ENCODE assay signal across 10 cellular contexts in the genomic region with DNA sequence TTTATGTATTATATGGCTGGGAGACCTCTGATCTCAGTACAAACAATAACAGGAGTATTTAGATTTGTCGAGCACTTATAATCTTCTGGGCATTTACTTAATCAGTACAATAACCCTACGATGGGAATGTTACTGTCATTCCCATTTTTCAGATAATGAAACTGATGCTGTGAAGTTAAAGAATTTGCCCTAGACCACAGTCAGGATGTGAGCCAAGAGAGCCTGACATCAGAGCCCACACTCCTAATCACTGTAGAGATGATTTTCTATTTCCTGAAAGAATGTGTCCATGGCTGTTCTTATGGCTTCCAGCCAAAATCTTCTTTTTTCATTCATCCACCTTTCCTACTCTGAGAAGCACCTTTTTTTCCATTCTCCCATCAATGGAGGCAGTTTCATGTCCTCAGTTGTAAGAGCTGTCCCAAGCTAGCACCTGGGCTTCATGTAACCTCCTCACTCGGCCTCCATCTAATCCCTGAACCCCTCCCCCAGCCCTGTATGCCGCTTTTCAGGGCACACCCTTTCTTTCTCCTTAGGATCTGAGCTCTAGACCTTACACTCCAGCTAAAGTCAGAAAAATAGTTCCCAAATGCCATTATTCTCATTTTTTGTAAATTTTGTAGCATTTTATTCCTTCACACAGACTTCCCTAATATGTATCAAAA. TPM values are rescaled to one million over a fixed set of nuclear protein-coding genes. Genes with fewer than 3 reads are reported as not detected.
DNase-seq lines count a peak whose midpoint lies in the region; ATAC-seq and TF ChIP-seq lines count a peak whose summit lies in the region.
"Had no signal": no experiment of that assay in that cellular context is flagged by ENCODE, and none has a peak within 500 bp of the region (broad histone marks: within the 10 kb centered on the region; RNA-seq: fewer than 3 reads in every experiment).

No MANE protein-coding gene starts in this region.

- H3K9me3 Mint-ChIP-seq in neural progenitor cell: no peaks in the 10 kb centered on the region
- H3K9me3 Mint-ChIP-seq: activated CD4-positive, alpha-beta T cell treated with anti-CD3 and anti-CD28 coated beads, Interleukin-2, amount 10 ng/mL, durations not matched to agents 7 days and 5 days had no signal

- no peaks in the 10 kb centered on the region for H3K79me2 ChIP-seq in Loucy (ENCODE audit: insufficient read depth, low read length)
- no peaks in the 10 kb centered on the region for H3K79me2 ChIP-seq in neural progenitor cell (ENCODE audit: low read depth)

- H3K27me3 ChIP-seq in BE2C: peaks cover 30% of the 10 kb centered on the region
- no peaks in the 10 kb centered on the region for H3K27me3 ChIP-seq in Loucy (ENCODE audit: insufficient read depth, low read length, poor library complexity, severe bottlenecking)
- no peaks in the 10 kb centered on the region for H3K27me3 ChIP-seq in neural progenitor cell

- H3K4me3 ChIP-seq in BE2C (ENCODE audit: low read depth, low read length) (peak overlapping the region; percentile 32; the same call in 1 of the 2 replicates), Loucy (ENCODE audit: low read length, poor library complexity, severe bottlenecking) (peak overlapping the region; percentile 72), neural progenitor cell (no peak overlapping the region)

- H3K36me3 ChIP-seq in BE2C (no peaks in the 10 kb centered on the region), Loucy (ENCODE audit: insufficient read depth, low read length) (no peaks in the 10 kb centered on the region), neural progenitor cell (no peaks in the 10 kb centered on the region)

- peaks cover 2% of the 10 kb centered on the region for H3K27me3 Mint-ChIP-seq in neural progenitor cell (ENCODE audit: insufficient read depth, low read depth)

- no peaks in the 10 kb centered on the region for H3K36me3 Mint-ChIP-seq in neural progenitor cell

- TF ChIP-seq CTCF in BE2C (IDR thresholded peaks at IDR 0.05; ENCODE audit: low read depth, low read length) (no peak), Loucy (conservative IDR thresholded peaks at IDR 0.05; ENCODE audit: low read length) (no peak), neural progenitor cell (IDR thresholded peaks at IDR 0.05) (no peak)

- ATAC-seq in HG02870 (IDR thresholded peaks at IDR 0.05; ENCODE audit: unreplicated experiment): no peak

- no peaks in the 10 kb centered on the region for H3K9me2 ChIP-seq in Loucy (replicated peaks; ENCODE audit: low read depth, low read length)

- H3K27ac Mint-ChIP-seq in neural progenitor cell: no peak overlapping the region

- peak overlapping the region; percentile 79 for H3K4me2 ChIP-seq in Loucy (ENCODE audit: low read depth, low read length, poor library complexity, severe bottlenecking)
- no peak overlapping the region for H3K4me2 ChIP-seq in neural progenitor cell

- DNase-seq in BE2C (no peak), dermis blood vessel endothelial cell (peak; percentile 69), neural progenitor cell (ENCODE audit: low spot score) (no peak), hippocampal formation (lab: John Stamatoyannopoulos, UW) (no peak), MV-4-11 (lab: John Stamatoyannopoulos, UW) (no peak), GDM1 (lab: John Stamatoyannopoulos, UW) (no peak)
- DNase-seq: activated CD4-positive, alpha-beta T cell treated with anti-CD3 and anti-CD28 coated beads, Interleukin-2, amount 10 ng/mL, durations not matched to agents 7 days and 5 days; NCI-H2081 treated with DMSO at 0.1 percent for 48 hours had no signal

- H3K4me3 Mint-ChIP-seq in neural progenitor cell: no peak overlapping the region

- peaks cover 11% of the 10 kb centered on the region for H3K4me1 Mint-ChIP-seq in neural progenitor cell

- H3K27ac ChIP-seq in neural progenitor cell: no peak overlapping the region

- H3K4me1 ChIP-seq in BE2C (no peaks in the 10 kb centered on the region), Loucy (ENCODE audit: insufficient read depth, low read length, poor library complexity, severe bottlenecking) (peaks cover 20% of the 10 kb centered on the region), neural progenitor cell (peaks cover 24% of the 10 kb centered on the region)

- H2AFZ ChIP-seq in Loucy (ENCODE audit: low read length): peak overlapping the region; percentile 95
- peak overlapping the region; percentile 59 for H2AFZ ChIP-seq in neural progenitor cell (replicated peaks)

- H3K9ac ChIP-seq in Loucy (ENCODE audit: low read depth, low read length, poor library complexity, severe bottlenecking) (peak overlapping the region; percentile 72), neural progenitor cell (no peak overlapping the region)

- H3K9me3 ChIP-seq in BE2C (no peaks in the 10 kb centered on the region), Loucy (ENCODE audit: insufficient read depth, low read depth, low read length) (no peaks in the 10 kb centered on the region), neural progenitor cell (ENCODE audit: low read depth) (no peaks in the 10 kb centered on the region)

- H3F3A ChIP-seq in Loucy (ENCODE audit: low read depth) (no peaks in the 10 kb centered on the region), neural progenitor cell (ENCODE audit: low read depth) (peaks cover 17% of the 10 kb centered on the region)

- H4K20me1 ChIP-seq in Loucy (ENCODE audit: insufficient read depth, low read length, poor library complexity, severe bottlenecking): no peaks in the 10 kb centered on the region
- H4K20me1 ChIP-seq in neural progenitor cell (ENCODE audit: low read depth): no peaks in the 10 kb centered on the region

RNA-seq across cellular contexts. Expression of a gene that starts 12.2 kb away (rescaled TPM):
- polyA plus RNA-seq in BE2C (2012; ENCODE audit: insufficient read depth, insufficient read length, low read depth): not detected
- total RNA-seq in dermis blood vessel endothelial cell (1,771 and 3,866 TPM in 2 replicates), neural progenitor cell (ENCODE audit: low replicate concordance) (0.19 and 1.2 TPM in 2 replicates)
- total RNA-seq: activated CD4-positive, alpha-beta T cell treated with anti-CD3 and anti-CD28 coated beads, Interleukin-2, amount 10 ng/mL, durations not matched to agents 7 days and 5 days had no signal

RNA-seq across cellular contexts. Expression of a gene that starts 13.1 kb away (rescaled TPM):
- polyA plus RNA-seq in BE2C (2012; ENCODE audit: insufficient read depth, insufficient read length, low read depth): not detected
- total RNA-seq in dermis blood vessel endothelial cell (247 and 291 TPM in 2 replicates), neural progenitor cell (ENCODE audit: low replicate concordance) (0.37 and 0.56 TPM in 2 replicates)
- total RNA-seq: activated CD4-positive, alpha-beta T cell treated with anti-CD3 and anti-CD28 coated beads, Interleukin-2, amount 10 ng/mL, durations not matched to agents 7 days and 5 days had no signal

Comparison
In these comparisons a context has a peak if more than half of its experiments do, and no peak if none do; other contexts are left out.
1. RNA of a gene that starts 12.2 kb away (total RNA-seq): 1,771 to 3,866 TPM in dermis blood vessel endothelial cell; 0.19 to 1.2 TPM in neural progenitor cell; every median in the first group is over 100 times any median in the second.
2. RNA of a gene that starts 13.1 kb away (total RNA-seq): 247 to 291 TPM in dermis blood vessel endothelial cell; 0.37 to 0.56 TPM in neural progenitor cell; every median in the first group is over 100 times any median in the second.